12 cellular contexts compared by ENCODE assay signal in the genomic region with DNA sequence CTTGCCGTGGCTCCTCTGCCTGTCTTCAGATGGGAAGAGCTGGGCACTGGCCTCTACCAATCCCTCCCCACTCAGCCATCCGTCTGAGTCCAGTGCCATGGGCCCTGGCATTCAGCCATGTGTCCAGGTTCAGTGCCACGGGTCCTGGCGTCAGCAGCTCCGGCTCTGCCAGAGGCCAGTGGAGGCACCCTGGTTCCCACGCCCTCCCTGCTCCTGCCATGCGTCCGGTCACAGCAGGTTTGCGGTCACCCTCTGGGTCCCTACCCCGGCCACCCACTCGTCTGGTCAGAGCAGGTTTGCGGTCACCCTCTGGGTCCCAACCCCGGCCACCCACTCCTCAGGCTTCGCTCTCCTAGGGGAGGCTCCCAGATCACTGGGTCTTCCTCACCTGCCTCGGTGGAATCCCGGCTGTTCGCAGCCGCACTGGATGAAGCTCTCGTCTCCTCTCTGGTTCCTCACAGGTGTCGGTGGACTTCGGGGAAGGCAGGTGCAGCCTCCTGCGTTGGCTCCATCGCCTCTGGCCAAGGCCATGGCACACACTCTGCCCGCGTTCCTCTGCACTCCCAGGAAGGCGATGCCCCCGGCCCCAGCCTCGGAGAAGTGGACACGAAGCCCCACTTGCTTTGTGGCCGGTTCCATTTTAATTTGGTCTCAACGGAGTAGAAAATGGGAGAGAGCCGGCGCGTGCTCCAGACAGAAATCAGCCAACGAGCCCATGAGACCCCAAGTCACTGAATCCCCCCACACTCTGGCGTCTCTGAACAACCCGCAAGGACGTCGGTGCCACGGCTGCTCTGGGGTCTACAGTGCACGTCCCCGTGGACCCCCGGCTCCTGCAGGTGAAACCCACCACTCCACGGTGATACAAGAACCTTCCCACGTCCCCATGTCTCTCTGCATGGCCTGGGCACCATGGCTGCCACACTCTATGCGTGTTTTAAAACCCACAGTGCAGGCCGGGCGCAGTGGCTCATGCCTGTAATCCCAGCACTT.
"Had no signal": no experiment of that assay in that cellular context is flagged by ENCODE, and none has a peak within 500 bp of the region (broad histone marks: within the 10 kb centered on the region; RNA-seq: fewer than 3 reads in every experiment).

No MANE protein-coding gene starts in this region.

- H3K9me3 Mint-ChIP-seq: activated B cell treated with CpG ODN at 0.5 μM for 24 hours; activated naive CD4-positive, alpha-beta T cell treated with anti-CD3 and anti-CD28 coated beads for 36 hours; activated T-helper 2 cell treated with anti-CD3 and anti-CD28 coated beads, Interferon-gamma antibody, Interleukin-2, Interleukin-4, amounts not matched to agents 10 μg/mL and 5 μg/mL and 100 μg/mL, durations not matched to agents 14 hours and 24 hours and 36 hours had no signal

- DNase-seq: activated B cell treated with CpG ODN at 0.5 μM for 24 hours; activated CD4-positive, alpha-beta T cell treated with anti-CD3 and anti-CD28 coated beads, Interleukin-2, amount 50 U/mL, for 4 hours; activated naive CD4-positive, alpha-beta T cell treated with anti-CD3 and anti-CD28 coated beads for 36 hours; activated T-cell treated with anti-CD3 and anti-CD28 coated beads for 4 hours; hippocampal formation; kidney glomerular epithelial cell; mesendoderm; nephron progenitor cell; tibial artery had no signal

- ATAC-seq: esophagus mucosa, sciatic nerve had no signal

- H3K4me3 Mint-ChIP-seq: activated B cell treated with CpG ODN at 0.5 μM for 24 hours; activated naive CD4-positive, alpha-beta T cell treated with anti-CD3 and anti-CD28 coated beads for 36 hours; nephron progenitor cell had no signal

- H3K27ac Mint-ChIP-seq: activated T-helper 2 cell treated with anti-CD3 and anti-CD28 coated beads, Interferon-gamma antibody, Interleukin-2, Interleukin-4, amounts not matched to agents 10 μg/mL and 5 μg/mL and 100 μg/mL, durations not matched to agents 14 hours and 24 hours and 36 hours had no signal

- H3K27me3 Mint-ChIP-seq: activated B cell treated with CpG ODN at 0.5 μM for 24 hours had no signal
